ENCODE assay signal across 18 cellular contexts in genomic region chr20:2219481-2220006, GRCh38.
DNase-seq lines count a peak whose midpoint lies in the region; ATAC-seq, FAIRE-seq and TF ChIP-seq lines count a peak whose summit lies in the region.
"Had no signal": no experiment of that assay in that cellular context is flagged by ENCODE, and none has a peak within 500 bp of the region (broad histone marks: within the 10 kb centered on the region; RNA-seq: fewer than 3 reads in every experiment).

No MANE protein-coding gene starts in this region.

- BruUV-seq in HCT116 (replicated peaks; lab: Mats Ljungman, UMichigan) (no TSS peak), K562 (replicated peaks; lab: Mats Ljungman, UMichigan) (no TSS peak)

- H3K4me2 ChIP-seq in HCT116 (ENCODE audit: low read length) (no peak overlapping the region), OCI-LY3 (ENCODE audit: low read length) (no peak overlapping the region), K562 (ENCODE audit: insufficient read depth, low read length) (no peak overlapping the region)

- DNase-seq in DMS53 (lab: John Stamatoyannopoulos, UW) (peak; percentile 14), DMS53 treated with DMSO at 0.1 percent for 48 hours (lab: John Stamatoyannopoulos, UW; ENCODE audit: unreplicated experiment) (no peak), HCT116 (ENCODE audit: low read depth, low spot score) (no peak), K562 (ENCODE audit: extremely low read depth in 1 of 4, low spot score in 3 of 4) (no peak), NCI-H1417 treated with DMSO at 0.1 percent for 48 hours (lab: John Stamatoyannopoulos, UW) (no peak), DMS114 treated with DMSO at 0.1 percent for 48 hours (lab: John Stamatoyannopoulos, UW; ENCODE audit: unreplicated experiment) (no peak), nephron progenitor cell (no peak)
- DNase-seq: CD4-positive, CD25-positive, alpha-beta regulatory T cell; DMS79 treated with DMSO at 0.1 percent for 48 hours; EL had no signal

- FAIRE-seq in K562 (lab: Jason Lieb, UNC) = peak; percentile 29
- FAIRE-seq: G401.6, GM12892, GM19239, H1 had no signal

- POLR2A ChIA-PET in HCT116 (lab: Charles Lee) (no interaction called here), K562 (lab: Yijun Ruan, JAX) (no interaction called here)

- intact Hi-C loops in HCT116 (cut with micrococcal nuclease) (no loop called here), K562 (cut with micrococcal nuclease) (no loop called here)

- no peaks in the 10 kb centered on the region for H3K79me2 ChIP-seq in HCT116 (ENCODE audit: insufficient read depth, low read length)
- no peaks in the 10 kb centered on the region for H3K79me2 ChIP-seq in OCI-LY3 (ENCODE audit: low read length)
- no peaks in the 10 kb centered on the region for H3K79me2 ChIP-seq in K562 (ENCODE audit: control insufficient read depth, insufficient read depth, low read length)

- H3K4me3 ChIP-seq in HCT116 (replicated peaks in 1 of 2; ENCODE audit: low read depth in 1 of 2, low read length in 2 of 2) (no peak overlapping the region), OCI-LY3 (ENCODE audit: low read length) (no peak overlapping the region), K562 (no peak overlapping the region)
- H3K4me3 ChIP-seq: HAP-1 had no signal

- in situ Hi-C loops in K562 (cut with MboI) = loop anchor here (10.0 kb wide), 1 partner anchor 225 kb away; no protein-coding TSS in a partner anchor

- peaks cover 31% of the 10 kb centered on the region for H3K9me3 Mint-ChIP-seq in nephron progenitor cell

- CTCF ChIA-PET in HCT116 (lab: Charles Lee) (no interaction called here), K562 (lab: Yijun Ruan, JAX; ENCODE audit: low intra/inter-chr PET ratio) (no interaction called here)

- RAD21 ChIA-PET in HCT116 (lab: Charles Lee; ENCODE audit: low non-redundant PET in 1 of 2, low total read pairs in 2 of 2, uncharacterized antibody in 2 of 2, unreplicated experiment in 2 of 2) = no interaction called here

- ATAC-seq in HCT116 = no peak
- ATAC-seq in K562 = no peak

- no peaks in the 10 kb centered on the region; the same call in 1 of the 2 replicates for H3K9me2 ChIP-seq in HCT116 (ENCODE audit: insufficient read depth)

- H3K4me1 Mint-ChIP-seq in nephron progenitor cell = peaks cover 11% of the 10 kb centered on the region

- H3K9me1 ChIP-seq in K562 (ENCODE audit: control insufficient read depth, insufficient read depth, low read length) = no peaks in the 10 kb centered on the region

- no peak for TF ChIP-seq CTCF in HCT116 (IDR thresholded peaks at IDR 0.05 in 2 of 3, conservative IDR thresholded peaks at IDR 0.05 in 1 of 3; ENCODE audit: borderline replicate concordance in 1 of 3, insufficient read depth in 1 of 3, low read depth in 2 of 3, low read length in 2 of 3)
- no peak for TF ChIP-seq CTCF in OCI-LY3 (IDR thresholded peaks at IDR 0.05; ENCODE audit: low read depth, low read length)
- TF ChIP-seq CTCF in K562 (IDR thresholded peaks at IDR 0.05 in 2 of 3, conservative IDR thresholded peaks at IDR 0.05 in 1 of 3; ENCODE audit: insufficient read depth in 2 of 3, low read depth in 1 of 3, low read length in 3 of 3) = no peak
- no peak for TF ChIP-seq CTCF in nephron progenitor cell (IDR thresholded peaks at IDR 0.05)

- H3K9me3 ChIP-seq in HCT116 (ENCODE audit: control insufficient read depth in 1 of 2, insufficient read depth in 1 of 2, low read depth in 1 of 2, low read length in 2 of 2) (peaks cover 0 to 8% of the 10 kb centered on the region in 2 experiments; a peak in 2 of 4 replicates), OCI-LY3 (ENCODE audit: insufficient read depth, low read length) (peaks cover 16% of the 10 kb centered on the region), K562 (replicated peaks; ENCODE audit: control insufficient read depth, insufficient read depth, low read depth, low read length) (no peaks in the 10 kb centered on the region)

- H3K27me3 ChIP-seq in HCT116 (ENCODE audit: insufficient read depth, low read length) = no peaks in the 10 kb centered on the region
- H3K27me3 ChIP-seq in OCI-LY3 (ENCODE audit: low read depth, low read length) = no peaks in the 10 kb centered on the region
- no peaks in the 10 kb centered on the region for H3K27me3 ChIP-seq in K562 (ENCODE audit: control insufficient read depth in 2 of 2, insufficient read depth in 2 of 2, low read length in 2 of 2)

- H4K20me1 ChIP-seq in HCT116 (ENCODE audit: insufficient read depth) (no peaks in the 10 kb centered on the region), OCI-LY3 (ENCODE audit: insufficient read depth, low read length) (no peaks in the 10 kb centered on the region), K562 (replicated peaks; ENCODE audit: control insufficient read depth, insufficient read depth, low read length) (no peaks in the 10 kb centered on the region)

- H2AFZ ChIP-seq in HCT116 (ENCODE audit: low read depth, low read length, poor library complexity, severe bottlenecking) = no peak overlapping the region
- H2AFZ ChIP-seq in OCI-LY3 (ENCODE audit: low read depth, low read length) = no peak overlapping the region
- H2AFZ ChIP-seq in K562 (ENCODE audit: low read depth, low read length) = no peak overlapping the region

- no peak overlapping the region for H3K27ac ChIP-seq in HCT116 (ENCODE audit: low read depth, low read length)
- H3K27ac ChIP-seq in OCI-LY3 (ENCODE audit: low read length) = peak overlapping the region; percentile 97
- H3K27ac ChIP-seq in K562 (ENCODE audit: extremely low read depth, low read depth, low read length) = no peak overlapping the region
- H3K27ac ChIP-seq: 22Rv1, HL-60 had no signal

- TF ChIP-seq POLR2A in HCT116 (IDR thresholded peaks at IDR 0.05; ENCODE audit: borderline replicate concordance, extremely low read depth, insufficient read depth, insufficient read length) (no peak), K562 (conservative IDR thresholded peaks at IDR 0.05) (no peak)

- H3K4me1 ChIP-seq in HCT116 (ENCODE audit: control insufficient read depth in 1 of 2, insufficient read depth in 2 of 2, low read length in 2 of 2) (no peaks in the 10 kb centered on the region), OCI-LY3 (ENCODE audit: low read length) (peaks cover 67% of the 10 kb centered on the region), K562 (replicated peaks in 1 of 2; ENCODE audit: control insufficient read depth in 2 of 2, insufficient read depth in 2 of 2, low read length in 2 of 2) (no peaks in the 10 kb centered on the region)
- H3K4me1 ChIP-seq: HAP-1 had no signal

- no peak for TF ChIP-seq EP300 in K562 (IDR thresholded peaks at IDR 0.05; ENCODE audit: low read length)

- H3K27me3 Mint-ChIP-seq in nephron progenitor cell (ENCODE audit: low read depth, poor library complexity) = peaks cover 13% of the 10 kb centered on the region

- no peak overlapping the region for H3K27ac Mint-ChIP-seq in nephron progenitor cell
- H3K27ac Mint-ChIP-seq: CD4-positive, CD25-positive, alpha-beta regulatory T cell had no signal

- no peak overlapping the region for H3K4me3 Mint-ChIP-seq in nephron progenitor cell
- H3K4me3 Mint-ChIP-seq: CD4-positive, CD25-positive, alpha-beta regulatory T cell had no signal

- TF ChIP-seq RAD21 in HCT116 (IDR thresholded peaks at IDR 0.05; ENCODE audit: low read depth) (no peak), K562 (CRISPR knock-in tag; conservative IDR thresholded peaks at IDR 0.05 in 1 of 2, IDR thresholded peaks at IDR 0.05 in 1 of 2) (no peak)

- H3K9ac ChIP-seq in HCT116 (ENCODE audit: low read length) = no peak overlapping the region
- H3K9ac ChIP-seq in OCI-LY3 (ENCODE audit: low read length) = no peak overlapping the region
- H3K9ac ChIP-seq in K562 (ENCODE audit: insufficient read depth in 1 of 2, low read depth in 2 of 2, low read length in 2 of 2) = no peak overlapping the region

- no peaks in the 10 kb centered on the region for H3K36me3 ChIP-seq in HCT116 (ENCODE audit: control insufficient read depth in 1 of 2, insufficient read depth in 2 of 2, low read length in 2 of 2)
- H3K36me3 ChIP-seq in OCI-LY3 (replicated peaks; ENCODE audit: low read depth, low read length) = peaks cover 18% of the 10 kb centered on the region
- no peaks in the 10 kb centered on the region for H3K36me3 ChIP-seq in K562 (ENCODE audit: control insufficient read depth, insufficient read depth, low read length)
- H3K36me3 ChIP-seq: HAP-1 had no signal

- H3K36me3 Mint-ChIP-seq in nephron progenitor cell (ENCODE audit: low read depth) = peaks cover 8% of the 10 kb centered on the region
- H3K36me3 Mint-ChIP-seq: CD4-positive, CD25-positive, alpha-beta regulatory T cell had no signal

- 0% methylated on average over 2 of the region's 2 CpGs for WGBS in K562 (ENCODE audit: insufficient coverage, low coverage, missing lambda C conversion rate)

TF ChIP-seq in HCT116, 20 proteins besides CTCF, POLR2A, EP300 and RAD21 (continues in another document):
- no peak for TF ChIP-seq SIN3A (IDR thresholded peaks at IDR 0.05; ENCODE audit: low read depth)
- TF ChIP-seq ZFX (IDR thresholded peaks at IDR 0.05) = no peak
- peak; percentile 40; the same call in 1 of the 2 replicates for TF ChIP-seq CBX3 (IDR thresholded peaks at IDR 0.05; ENCODE audit: low read depth)

TF ChIP-seq in K562, 482 proteins besides CTCF, POLR2A, EP300 and RAD21:
- TF ChIP-seq GTF2A2 (tag; IDR thresholded peaks at IDR 0.05) (no peak), TRIM28 (IDR thresholded peaks at IDR 0.05) (peak; percentile 73), CBX5 (IDR thresholded peaks at IDR 0.05; ENCODE audit: borderline replicate concordance, low read depth) (0 out of 2 replicates have a peak, but pooled peaks have one; percentile 46), CBX3 (IDR thresholded peaks at IDR 0.05; ENCODE audit: borderline replicate concordance in 1 of 2, low read length in 2 of 2) (peak in 1 of 2 experiments; percentile 70; a peak in 1 of 3 replicates), ZNF785 (CRISPR knock-in tag; IDR thresholded peaks at IDR 0.05) (no peak)
